In the genomic region with DNA sequence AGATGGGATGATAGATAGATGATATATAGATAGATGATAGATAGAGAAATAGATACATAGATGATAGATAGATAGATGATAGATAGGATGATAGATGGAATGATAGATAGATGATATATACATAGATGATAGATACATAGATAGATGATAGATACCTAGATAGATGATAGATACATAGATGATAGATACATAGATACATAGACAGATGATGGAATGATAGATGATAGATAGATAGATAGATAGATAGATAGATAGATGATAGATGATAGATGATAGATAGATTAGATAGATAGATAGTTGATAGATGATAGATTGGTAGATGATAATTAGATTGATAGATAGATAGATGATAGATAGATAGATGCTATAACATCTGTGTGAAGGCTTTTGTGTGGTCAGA, we compare ENCODE assay signal across 1 cellular context.
TF ChIP-seq lines count a peak whose summit lies in the region.

No MANE protein-coding gene starts in this region.

TF ChIP-seq in K562, 482 proteins besides CTCF, POLR2A, EP300 and RAD21 (continued from another document):
- peak; percentile 80 for TF ChIP-seq ZBTB2 (IDR thresholded peaks at IDR 0.05)
- peak; percentile 89 for TF ChIP-seq CREBBP (IDR thresholded peaks at IDR 0.05; ENCODE audit: low read depth, low read length)
- TF ChIP-seq BRCA1 (IDR thresholded peaks at IDR 0.05) = peak; percentile 88; the same call in 1 of the 2 replicates
- no peak for TF ChIP-seq BRCA1 (CRISPR knock-in tag; IDR thresholded peaks at IDR 0.05)
- TF ChIP-seq ZNF695 (CRISPR knock-in tag; IDR thresholded peaks at IDR 0.05) = no peak
